8 cellular contexts compared by ENCODE assay signal in genomic region chr1:155729031-155729898, GRCh38. TPM values are rescaled to one million over a fixed set of nuclear protein-coding genes. Genes with fewer than 3 reads are reported as not detected.
DNase-seq lines count a peak whose midpoint lies in the region; ATAC-seq and TF ChIP-seq lines count a peak whose summit lies in the region.
"Had no signal": no experiment of that assay in that cellular context is flagged by ENCODE, and none has a peak within 500 bp of the region (broad histone marks: within the 10 kb centered on the region; RNA-seq: fewer than 3 reads in every experiment).

No MANE protein-coding gene starts in this region.

- no peak overlapping the region for H3K27ac ChIP-seq in DND-41 (ENCODE audit: low read length)

- H3K4me1 ChIP-seq in DND-41 (ENCODE audit: insufficient read depth, low read length), result no peaks in the 10 kb centered on the region

- peaks cover 5% of the 10 kb centered on the region for H3K4me1 Mint-ChIP-seq in brain
- H3K4me1 Mint-ChIP-seq: central memory CD8-positive, alpha-beta T cell had no signal

- no peaks in the 10 kb centered on the region for H3K9me3 Mint-ChIP-seq in brain
- H3K9me3 Mint-ChIP-seq: central memory CD8-positive, alpha-beta T cell had no signal

- peak overlapping the region; percentile 16 to 84 (median 37) for H3K27ac Mint-ChIP-seq in brain

- H3K36me3 Mint-ChIP-seq in brain, result peaks cover 32% of the 10 kb centered on the region

- H4K20me1 ChIP-seq in DND-41 (ENCODE audit: insufficient read depth, low read length), result no peaks in the 10 kb centered on the region

- no peak overlapping the region for H3K9ac ChIP-seq in DND-41 (ENCODE audit: low read depth, low read length)

- no peak overlapping the region for H3K4me3 ChIP-seq in DND-41 (ENCODE audit: low read depth in 1 of 2, low read length in 2 of 2)

- H3K36me3 ChIP-seq in DND-41 (ENCODE audit: insufficient read depth, low read length), result peaks cover 74% of the 10 kb centered on the region

- no peaks in the 10 kb centered on the region for H3K27me3 ChIP-seq in DND-41 (ENCODE audit: insufficient read depth, low read length, poor library complexity)

- H3K4me3 Mint-ChIP-seq in brain, result no peak overlapping the region
- H3K4me3 Mint-ChIP-seq: central memory CD8-positive, alpha-beta T cell had no signal

- TF ChIP-seq CTCF in DND-41 (IDR thresholded peaks at IDR 0.05; ENCODE audit: borderline replicate concordance, extremely low read depth, low read length, poor library complexity, severe bottlenecking), result peak; percentile 73
- TF ChIP-seq CTCF in brain (conservative IDR thresholded peaks at IDR 0.05), result peak; percentile 47 to 68

- H3K79me2 ChIP-seq in DND-41 (ENCODE audit: insufficient read depth, low read length), result no peaks in the 10 kb centered on the region

- peak; percentile 75; the same call in 2 of the 3 replicates for ATAC-seq in DND-41 (ENCODE audit: insufficient read depth, low read depth)

- H3K27me3 Mint-ChIP-seq in brain, result no peaks in the 10 kb centered on the region
- H3K27me3 Mint-ChIP-seq: central memory CD8-positive, alpha-beta T cell had no signal

- no peaks in the 10 kb centered on the region for H3K9me3 ChIP-seq in DND-41 (ENCODE audit: insufficient read depth, low read length, severe bottlenecking)

- DNase-seq in DND-41 (peak; percentile 45), HT1080 (ENCODE audit: low read depth) (peak; percentile 35), RPMI7951 (ENCODE audit: low read depth) (peak; percentile 63), inferior parietal cortex (ENCODE audit: extremely low spot score) (peak; percentile 86), T1000 (lab: John Stamatoyannopoulos, UW) (no peak)
- DNase-seq in stimulated activated CD4-positive, alpha-beta T cell treated with anti-CD3 and anti-CD28 coated beads, Interleukin-4, amount 100 ng/mL, for 24 hours, result peak; percentile 16

- no peak overlapping the region for H2AFZ ChIP-seq in DND-41 (ENCODE audit: low read depth, low read length)

- no peak overlapping the region for H3K4me2 ChIP-seq in DND-41 (ENCODE audit: insufficient read depth, low read length)

RNA-seq across cellular contexts. Expression of gene DAP3, which starts 40.4 kb away (rescaled TPM):
- 52.7 and 72.5 TPM in 2 replicates for total RNA-seq in HT1080 (2014; rRNA removed; shearing (Covaris generic))
- polyA plus RNA-seq in HT1080 (2015; cell fraction: cytosol; rRNA removed), result 112 and 118 TPM in 2 replicates
- 186 and 207 TPM in 2 replicates for polyA plus RNA-seq in HT1080 (2015; cell fraction: nucleus; rRNA removed)
- total RNA-seq in RPMI7951 (2014; rRNA removed; shearing (Covaris generic)), result 101 and 113 TPM in 2 replicates
- polyA plus RNA-seq in brain (ENCODE audit: insufficient read depth, low read depth, low replicate concordance), result 82.4 TPM

RNA-seq across cellular contexts. Expression of gene YY1AP1, which starts 40.7 kb away (rescaled TPM):
- total RNA-seq in HT1080 (2014; rRNA removed; shearing (Covaris generic)), result 33.8 and 40.3 TPM in 2 replicates
- 53.2 and 66.1 TPM in 2 replicates for polyA plus RNA-seq in HT1080 (2015; cell fraction: cytosol; rRNA removed)
- 61.7 and 91.9 TPM in 2 replicates for polyA plus RNA-seq in HT1080 (2015; cell fraction: nucleus; rRNA removed)
- total RNA-seq in RPMI7951 (2014; rRNA removed; shearing (Covaris generic)), result 33.9 and 37.6 TPM in 2 replicates
- polyA plus RNA-seq in brain (ENCODE audit: insufficient read depth, low read depth, low replicate concordance), result 70.1 TPM
